ENCODE assay signal across 5 cellular contexts in the genomic region with DNA sequence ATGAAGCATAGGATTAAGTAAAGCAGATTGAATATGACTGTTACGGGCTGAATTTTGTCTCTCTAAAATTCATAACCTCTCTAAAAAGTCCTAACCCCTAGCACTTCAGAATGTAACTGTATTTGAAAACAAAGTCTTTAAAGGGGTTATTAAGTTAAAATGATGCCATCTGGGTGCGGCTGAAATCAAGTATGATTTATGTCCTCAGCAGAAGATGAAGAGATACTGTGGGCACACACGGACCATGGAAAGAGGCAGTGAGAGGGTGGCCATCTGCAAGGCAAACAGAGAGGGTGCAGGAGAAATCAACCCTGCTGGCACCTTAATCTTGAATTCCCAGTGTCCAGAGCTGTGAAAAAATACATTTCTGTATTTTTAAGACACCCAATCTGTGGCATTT.
"Had no signal": no experiment of that assay in that cellular context is flagged by ENCODE, and none has a peak within 500 bp of the region (broad histone marks: within the 10 kb centered on the region; RNA-seq: fewer than 3 reads in every experiment).

No MANE protein-coding gene starts in this region.

- H3K27ac ChIP-seq: KMS-11 had no signal

- H3K27ac Mint-ChIP-seq: GM23338, H9 had no signal

- H3K4me3 Mint-ChIP-seq: GM23338, H9 had no signal

- H3K4me3 ChIP-seq: GM23338 had no signal

- DNase-seq: H9, HCEC 1CT, KBM-7 had no signal

- H3K9me3 Mint-ChIP-seq: GM23338 had no signal
